ENCODE assay signal across 16 cellular contexts in the genomic region with DNA sequence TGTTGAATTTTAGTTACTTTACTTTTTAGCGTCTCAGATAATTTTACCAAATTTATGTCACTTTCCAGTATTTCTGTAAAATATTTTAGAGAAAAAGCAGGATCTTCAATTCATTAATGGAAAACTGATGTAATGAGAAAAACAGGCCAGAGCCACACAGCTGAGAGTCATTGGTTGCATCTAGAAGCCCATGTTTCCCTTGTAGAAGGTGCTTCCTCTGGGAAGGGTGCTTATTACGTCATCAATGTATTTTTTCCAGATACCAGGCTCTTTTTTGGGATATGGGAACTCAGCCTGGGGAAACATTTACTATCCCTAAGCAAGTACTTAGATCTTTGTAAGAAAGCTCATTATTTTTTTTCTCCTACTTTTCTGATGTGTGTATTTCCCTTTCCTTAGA.
A peak's percentile ranks its signal among the peaks of the same experiment; 100 is the strongest.
DNase-seq lines count a peak whose midpoint lies in the region; ATAC-seq and TF ChIP-seq lines count a peak whose summit lies in the region.
"Had no signal": no experiment of that assay in that cellular context is flagged by ENCODE, and none has a peak within 500 bp of the region (broad histone marks: within the 10 kb centered on the region; RNA-seq: fewer than 3 reads in every experiment).

No MANE protein-coding gene starts in this region.

- in situ Hi-C loops in GM23248 (cut with MboI) = no loop called here

- WGBS in GM23248 (ENCODE audit: low coverage in 1 of 2, low lambda C conversion rate in 2 of 2, missing lambda C conversion rate in 2 of 2), 2 experiments = 76% methylated on average over 2 of the region's 2 CpGs

- no peaks in the 10 kb centered on the region for H3K79me2 ChIP-seq in GM23248 (ENCODE audit: insufficient read depth)
- no peaks in the 10 kb centered on the region for H3K79me2 ChIP-seq in osteoblast (ENCODE audit: insufficient read depth, low read length)

- H3K4me2 ChIP-seq in GM23248 (ENCODE audit: unreplicated experiment) (no peak overlapping the region), osteoblast (ENCODE audit: insufficient read depth, low read length) (no peak overlapping the region)
- H3K4me2 ChIP-seq: KMS-11 had no signal

- no peaks in the 10 kb centered on the region for H3K9me3 ChIP-seq in GM23248 (ENCODE audit: low read depth)
- H3K9me3 ChIP-seq in RWPE2 (ENCODE audit: severe bottlenecking) = no peaks in the 10 kb centered on the region
- no peaks in the 10 kb centered on the region for H3K9me3 ChIP-seq in osteoblast (ENCODE audit: low read depth, low read length)

- H3K36me3 ChIP-seq in GM23248 (ENCODE audit: low read depth) (no peaks in the 10 kb centered on the region), RWPE2 (ENCODE audit: low read depth) (peaks cover 23% of the 10 kb centered on the region; the same call in 1 of the 2 replicates), osteoblast (ENCODE audit: insufficient read depth, low read length) (no peaks in the 10 kb centered on the region)

- intact Hi-C loops in left ventricle myocardium superior (cut with micrococcal nuclease) = no loop called here

- H4K20me1 ChIP-seq in GM23248 (ENCODE audit: insufficient read depth) (no peaks in the 10 kb centered on the region), osteoblast (ENCODE audit: insufficient read depth, low read length) (no peaks in the 10 kb centered on the region)

- H3K4me3 ChIP-seq in GM23248 (no peak overlapping the region), RWPE2 (ENCODE audit: severe bottlenecking) (no peak overlapping the region), osteoblast (ENCODE audit: insufficient read depth, low read length) (no peak overlapping the region)

- peak; percentile 15 for DNase-seq in GM23248
- DNase-seq in RWPE2 (ENCODE audit: low spot score) = no peak
- DNase-seq in left ventricle myocardium superior = no peak
- no peak for DNase-seq in osteoblast (ENCODE audit: insufficient read length, low spot score, missing footprints)
- no peak for DNase-seq in NCI-H526 (lab: John Stamatoyannopoulos, UW)
- DNase-seq in NCI-H2029 treated with DMSO at 0.1 percent for 48 hours (lab: John Stamatoyannopoulos, UW) = no peak
- DNase-seq in NCI-H1417 (lab: John Stamatoyannopoulos, UW) = no peak
- DNase-seq: ACHN; C1 segment of cervical spinal cord; CD8-positive, alpha-beta memory T cell; NCI-H1417 treated with DMSO at 0.1 percent for 48 hours; NCI-H1930; NCI-H526 treated with DMSO at 0.1 percent for 48 hours; NK-92 treated with Interleukin-12 subunit alpha and Interleukin-12 subunit beta, amount 100 ng/mL, for 24 hours had no signal

- peaks cover 47% of the 10 kb centered on the region for H3K4me1 ChIP-seq in GM23248 (ENCODE audit: insufficient read depth)
- peaks cover 28% of the 10 kb centered on the region for H3K4me1 ChIP-seq in RWPE2 (ENCODE audit: insufficient read depth, poor library complexity, severe bottlenecking)
- peaks cover 38% of the 10 kb centered on the region for H3K4me1 ChIP-seq in osteoblast (ENCODE audit: insufficient read depth, low read length)

- no peak overlapping the region for H3K27ac ChIP-seq in GM23248
- peak overlapping the region; percentile 81 for H3K27ac ChIP-seq in RWPE2 (ENCODE audit: poor library complexity, severe bottlenecking)
- H3K27ac ChIP-seq in osteoblast (ENCODE audit: low read depth, low read length) = peak overlapping the region; percentile 93
- H3K27ac ChIP-seq: KMS-11 had no signal

- no peak for ATAC-seq in RWPE2 (ENCODE audit: low read depth)
- peak; percentile 69 for ATAC-seq in left ventricle myocardium superior
- no peak for ATAC-seq in GM19395 (IDR thresholded peaks at IDR 0.05; ENCODE audit: unreplicated experiment)

- H3F3A ChIP-seq in GM23248 (ENCODE audit: insufficient read depth) = peaks cover 43% of the 10 kb centered on the region

- no peaks in the 10 kb centered on the region for H3K9me2 ChIP-seq in GM23248 (ENCODE audit: insufficient read depth)

- TF ChIP-seq CTCF in RWPE2 (IDR thresholded peaks at IDR 0.05; ENCODE audit: poor library complexity, severe bottlenecking) (no peak), osteoblast (IDR thresholded peaks at IDR 0.05; ENCODE audit: extremely low read depth, low read depth, low read length) (no peak)

- H2AFZ ChIP-seq in GM23248 (no peak overlapping the region), osteoblast (ENCODE audit: low read length) (no peak overlapping the region)

- H3K9ac ChIP-seq in GM23248 = no peak overlapping the region
- H3K9ac ChIP-seq: KMS-11 had no signal

- H3K27me3 ChIP-seq in GM23248 (replicated peaks; ENCODE audit: insufficient read depth) (no peaks in the 10 kb centered on the region), RWPE2 (ENCODE audit: insufficient read depth, poor library complexity, severe bottlenecking) (no peaks in the 10 kb centered on the region), osteoblast (ENCODE audit: insufficient read depth, low read length) (no peaks in the 10 kb centered on the region)
